Comparison of ENCODE assay signal across 15 cellular contexts in the genomic region with DNA sequence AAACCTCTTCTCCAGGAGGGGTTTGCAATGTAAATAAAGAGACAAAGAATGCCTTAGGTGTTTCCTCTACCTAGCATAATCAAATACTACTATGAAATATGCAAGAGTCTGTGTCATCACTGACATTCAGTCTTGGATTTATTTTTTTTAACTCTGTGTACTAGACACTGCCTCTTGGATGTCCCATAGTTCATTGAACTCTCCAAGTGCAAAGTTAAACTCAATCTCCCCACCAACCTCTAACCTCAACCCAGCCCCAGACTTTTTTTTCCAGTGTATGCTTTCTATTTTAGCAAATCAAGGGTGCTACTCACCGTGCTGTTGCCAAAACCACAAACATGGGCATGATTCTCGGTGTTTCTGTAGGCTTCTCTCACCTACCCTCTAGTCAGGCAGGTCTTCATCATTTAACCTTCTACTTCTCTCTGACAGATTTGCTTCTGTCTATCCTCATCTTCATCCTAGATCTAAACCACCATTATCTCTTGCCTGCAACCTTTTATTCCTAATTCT.
DNase-seq lines count a peak whose midpoint lies in the region; ATAC-seq and TF ChIP-seq lines count a peak whose summit lies in the region.
"Had no signal": no experiment of that assay in that cellular context is flagged by ENCODE, and none has a peak within 500 bp of the region (broad histone marks: within the 10 kb centered on the region; RNA-seq: fewer than 3 reads in every experiment).

No MANE protein-coding gene starts in this region.

- H3K27me3 Mint-ChIP-seq in activated CD8-positive, alpha-beta T cell treated with anti-CD3 and anti-CD28 coated beads for 36 hours = no peaks in the 10 kb centered on the region
- peaks cover 23% of the 10 kb centered on the region for H3K27me3 Mint-ChIP-seq in activated CD8-positive, alpha-beta T cell treated with anti-CD3 and anti-CD28 coated beads, Interleukin-2, amount 10 ng/mL, durations not matched to agents 7 days and 5 days (ENCODE audit: low read depth)
- peaks cover 13% of the 10 kb centered on the region for H3K27me3 Mint-ChIP-seq in central memory CD8-positive, alpha-beta T cell
- H3K27me3 Mint-ChIP-seq in naive thymus-derived CD4-positive, alpha-beta T cell = peaks cover 0 to 17% (median 4%) of the 10 kb centered on the region in 5 donors

- CTCF ChIA-PET in activated CD8-positive, alpha-beta T cell treated with anti-CD3 and anti-CD28 coated beads for 36 hours (lab: Charles Lee) = no interaction called here
- CTCF ChIA-PET in activated CD8-positive, alpha-beta T cell treated with anti-CD3 and anti-CD28 coated beads, Interleukin-2, amount 10 ng/mL, durations not matched to agents 7 days and 5 days (lab: Charles Lee) = no interaction called here
- CTCF ChIA-PET in naive thymus-derived CD4-positive, alpha-beta T cell (lab: Charles Lee) = no interaction called here

- H3K4me1 ChIP-seq in naive thymus-derived CD4-positive, alpha-beta T cell (ENCODE audit: control insufficient read depth in 2 of 2, insufficient read depth in 2 of 2, low read length in 2 of 2) = no peaks in the 10 kb centered on the region
- H3K4me1 ChIP-seq: BLaER1, Caco-2 had no signal

- H3K36me3 ChIP-seq in naive thymus-derived CD4-positive, alpha-beta T cell (ENCODE audit: control insufficient read depth in 2 of 3, insufficient read depth in 3 of 3, low read length in 3 of 3) = no peaks in the 10 kb centered on the region
- H3K36me3 ChIP-seq: BLaER1 had no signal

- H3K4me3 ChIP-seq in naive thymus-derived CD4-positive, alpha-beta T cell (ENCODE audit: low read length) = no peak overlapping the region
- H3K4me3 ChIP-seq: BLaER1 had no signal

- H3K27me3 ChIP-seq in naive thymus-derived CD4-positive, alpha-beta T cell (ENCODE audit: control insufficient read depth in 2 of 2, insufficient read depth in 2 of 2, low read length in 2 of 2) = no peaks in the 10 kb centered on the region
- H3K27me3 ChIP-seq: BLaER1 had no signal

- intact Hi-C loops in activated CD8-positive, alpha-beta T cell treated with anti-CD3 and anti-CD28 coated beads for 36 hours (cut with micrococcal nuclease) = no loop called here
- intact Hi-C loops in naive thymus-derived CD4-positive, alpha-beta T cell (cut with micrococcal nuclease) = no loop called here

- TF ChIP-seq CTCF in activated CD8-positive, alpha-beta T cell treated with anti-CD3 and anti-CD28 coated beads for 36 hours (IDR thresholded peaks at IDR 0.05) = no peak

- H3K27ac ChIP-seq in naive thymus-derived CD4-positive, alpha-beta T cell (ENCODE audit: low read depth, low read length) = no peak overlapping the region
- H3K27ac ChIP-seq: BLaER1 had no signal

- H3K9me3 Mint-ChIP-seq in activated CD8-positive, alpha-beta T cell treated with anti-CD3 and anti-CD28 coated beads for 36 hours = no peaks in the 10 kb centered on the region
- H3K9me3 Mint-ChIP-seq in activated CD8-positive, alpha-beta T cell treated with anti-CD3 and anti-CD28 coated beads, Interleukin-2, amount 10 ng/mL, durations not matched to agents 7 days and 5 days (ENCODE audit: insufficient read depth) = no peaks in the 10 kb centered on the region
- no peaks in the 10 kb centered on the region for H3K9me3 Mint-ChIP-seq in central memory CD8-positive, alpha-beta T cell
- H3K9me3 Mint-ChIP-seq in naive thymus-derived CD4-positive, alpha-beta T cell = peaks cover 0 to 9% (median 2%) of the 10 kb centered on the region in 11 donors

- POLR2A ChIA-PET in activated CD8-positive, alpha-beta T cell treated with anti-CD3 and anti-CD28 coated beads for 36 hours (lab: Charles Lee) = interaction anchor here (0.8 kb wide), 1 partner anchor 9 kb away, joined by 5 read pairs; no protein-coding TSS in a partner anchor
- POLR2A ChIA-PET in activated CD8-positive, alpha-beta T cell treated with anti-CD3 and anti-CD28 coated beads, Interleukin-2, amount 10 ng/mL, durations not matched to agents 7 days and 5 days (lab: Charles Lee) = no interaction called here
- POLR2A ChIA-PET in naive thymus-derived CD4-positive, alpha-beta T cell (lab: Charles Lee) = no interaction called here

- peak; percentile 4 for DNase-seq in activated CD8-positive, alpha-beta T cell treated with anti-CD3 and anti-CD28 coated beads for 36 hours
- DNase-seq in activated CD8-positive, alpha-beta T cell treated with anti-CD3 and anti-CD28 coated beads, Interleukin-2, amount 10 ng/mL, durations not matched to agents 7 days and 5 days = no peak
- DNase-seq in central memory CD8-positive, alpha-beta T cell (ENCODE audit: low spot score in 2 of 2) = no peak
- no peak for DNase-seq in naive thymus-derived CD4-positive, alpha-beta T cell
- DNase-seq: 8988T, AML-193, Caco-2, DND-41, GDM1, HCEC 1CT had no signal

- H3K36me3 Mint-ChIP-seq in activated CD8-positive, alpha-beta T cell treated with anti-CD3 and anti-CD28 coated beads for 36 hours (ENCODE audit: low read depth) = no peaks in the 10 kb centered on the region
- no peaks in the 10 kb centered on the region for H3K36me3 Mint-ChIP-seq in activated CD8-positive, alpha-beta T cell treated with anti-CD3 and anti-CD28 coated beads, Interleukin-2, amount 10 ng/mL, durations not matched to agents 7 days and 5 days (ENCODE audit: low read depth)
- no peaks in the 10 kb centered on the region for H3K36me3 Mint-ChIP-seq in central memory CD8-positive, alpha-beta T cell (ENCODE audit: insufficient read depth)
- peaks cover 0 to 4% (median 0%) of the 10 kb centered on the region in 5 donors for H3K36me3 Mint-ChIP-seq in naive thymus-derived CD4-positive, alpha-beta T cell

- no peaks in the 10 kb centered on the region for H3K9me3 ChIP-seq in naive thymus-derived CD4-positive, alpha-beta T cell (ENCODE audit: control insufficient read depth in 2 of 3, low read length in 3 of 3)
- H3K9me3 ChIP-seq: BLaER1, Caco-2 had no signal

- H3K27ac Mint-ChIP-seq in activated CD8-positive, alpha-beta T cell treated with anti-CD3 and anti-CD28 coated beads for 36 hours = no peak overlapping the region
- no peak overlapping the region for H3K27ac Mint-ChIP-seq in activated CD8-positive, alpha-beta T cell treated with anti-CD3 and anti-CD28 coated beads, Interleukin-2, amount 10 ng/mL, durations not matched to agents 7 days and 5 days
- H3K27ac Mint-ChIP-seq in central memory CD8-positive, alpha-beta T cell (ENCODE audit: low read depth) = peak overlapping the region; percentile 4
- H3K27ac Mint-ChIP-seq in naive thymus-derived CD4-positive, alpha-beta T cell = no peak overlapping the region

- ATAC-seq in activated CD8-positive, alpha-beta T cell treated with anti-CD3 and anti-CD28 coated beads for 36 hours = peak; percentile 27
- no peak for ATAC-seq in activated CD8-positive, alpha-beta T cell treated with anti-CD3 and anti-CD28 coated beads, Interleukin-2, amount 10 ng/mL, durations not matched to agents 7 days and 5 days
- ATAC-seq in central memory CD8-positive, alpha-beta T cell (replicated peaks; ENCODE audit: extremely low read depth, poor library complexity, severe bottlenecking) = peak; percentile 58
- ATAC-seq in naive thymus-derived CD4-positive, alpha-beta T cell = peak; percentile 14
- ATAC-seq in HG03139 (IDR thresholded peaks at IDR 0.05; ENCODE audit: unreplicated experiment) = no peak
- no peak for ATAC-seq in HG02588 (IDR thresholded peaks at IDR 0.05; ENCODE audit: unreplicated experiment)
- no peak for ATAC-seq in GM21528 (IDR thresholded peaks at IDR 0.05; ENCODE audit: low FRiP score, unreplicated experiment)

- no peak overlapping the region for H3K4me3 Mint-ChIP-seq in activated CD8-positive, alpha-beta T cell treated with anti-CD3 and anti-CD28 coated beads for 36 hours
- H3K4me3 Mint-ChIP-seq in activated CD8-positive, alpha-beta T cell treated with anti-CD3 and anti-CD28 coated beads, Interleukin-2, amount 10 ng/mL, durations not matched to agents 7 days and 5 days = no peak overlapping the region
- H3K4me3 Mint-ChIP-seq in central memory CD8-positive, alpha-beta T cell = no peak overlapping the region
- H3K4me3 Mint-ChIP-seq in naive thymus-derived CD4-positive, alpha-beta T cell = no peak overlapping the region
- H3K4me3 Mint-ChIP-seq: CD8-positive, alpha-beta memory T cell had no signal

- H3K4me1 Mint-ChIP-seq in activated CD8-positive, alpha-beta T cell treated with anti-CD3 and anti-CD28 coated beads for 36 hours (ENCODE audit: low read depth) = no peaks in the 10 kb centered on the region
- peaks cover 7% of the 10 kb centered on the region for H3K4me1 Mint-ChIP-seq in activated CD8-positive, alpha-beta T cell treated with anti-CD3 and anti-CD28 coated beads, Interleukin-2, amount 10 ng/mL, durations not matched to agents 7 days and 5 days (ENCODE audit: low read depth)
- peaks cover 22% of the 10 kb centered on the region for H3K4me1 Mint-ChIP-seq in central memory CD8-positive, alpha-beta T cell
- H3K4me1 Mint-ChIP-seq in naive thymus-derived CD4-positive, alpha-beta T cell = peaks cover 0 to 2% (median 0%) of the 10 kb centered on the region in 7 donors

Comparison
In these comparisons a context has a peak if more than half of its experiments do, and no peak if none do; other contexts are left out.
1. ATAC-seq: peak in activated CD8-positive, alpha-beta T cell treated with anti-CD3 and anti-CD28 coated beads for 36 hours (single experiment), central memory CD8-positive, alpha-beta T cell (single experiment) and naive thymus-derived CD4-positive, alpha-beta T cell (single experiment); none in activated CD8-positive, alpha-beta T cell treated with anti-CD3 and anti-CD28 coated beads, Interleukin-2, amount 10 ng/mL, durations not matched to agents 7 days and 5 days (single experiment), HG03139 (single experiment), HG02588 (single experiment) and GM21528 (single experiment).